ENCODE assay signal across 19 cellular contexts in the genomic region with DNA sequence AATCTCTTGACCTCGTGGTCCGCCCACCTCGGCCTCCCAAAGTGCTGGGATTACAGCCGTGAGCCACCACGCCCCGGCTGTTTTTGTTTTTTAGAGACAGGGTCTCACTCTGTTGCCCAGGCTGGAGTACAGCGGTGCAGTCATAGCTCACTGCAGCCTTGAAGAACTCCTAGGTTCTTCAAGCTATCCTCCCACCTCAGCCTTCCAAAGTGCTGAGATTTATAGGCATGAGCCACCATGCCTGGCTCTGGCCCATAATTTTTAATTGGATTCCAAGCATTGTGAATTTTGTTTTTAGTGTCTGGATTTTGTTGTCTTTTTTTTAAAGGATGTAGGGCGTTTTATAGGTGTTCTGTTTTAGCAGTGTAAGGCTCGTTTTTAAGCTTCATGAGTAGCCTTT. TPM values are rescaled to one million over a fixed set of nuclear protein-coding genes. Genes with fewer than 3 reads are reported as not detected.
DNase-seq lines count a peak whose midpoint lies in the region; ATAC-seq, FAIRE-seq and TF ChIP-seq lines count a peak whose summit lies in the region.
"Had no signal": no experiment of that assay in that cellular context is flagged by ENCODE, and none has a peak within 500 bp of the region (broad histone marks: within the 10 kb centered on the region; RNA-seq: fewer than 3 reads in every experiment).

No MANE protein-coding gene starts in this region.

- H3K27me3 ChIP-seq in AG04450 (ENCODE audit: control insufficient read depth, insufficient read depth, low read length) (no peaks in the 10 kb centered on the region), HUES64 (ENCODE audit: insufficient read depth, low read length) (no peaks in the 10 kb centered on the region), upper lobe of right lung (no peaks in the 10 kb centered on the region)
- H3K27me3 ChIP-seq: ascending aorta had no signal

- peak overlapping the region; percentile 55 for H3K27ac ChIP-seq in AG04450 (ENCODE audit: low read depth, low read length)
- no peak overlapping the region for H3K27ac ChIP-seq in HUES64 (ENCODE audit: low read depth, low read length)
- H3K27ac ChIP-seq in upper lobe of right lung = no peak overlapping the region
- H3K27ac ChIP-seq: ascending aorta had no signal

- H3K36me3 ChIP-seq in HUES64 (ENCODE audit: insufficient read depth, low read length) (no peaks in the 10 kb centered on the region), upper lobe of right lung (peaks cover 15% of the 10 kb centered on the region)
- H3K36me3 ChIP-seq: HAP-1 had no signal

- H3K9me3 Mint-ChIP-seq in brain (peaks cover 18 to 43% (median 31%) of the 10 kb centered on the region in 5 experiments), nephron progenitor cell (peaks cover 46% of the 10 kb centered on the region)
- H3K9me3 Mint-ChIP-seq: activated naive CD4-positive, alpha-beta T cell treated with anti-CD3 and anti-CD28 coated beads, Interleukin-2, amount 50 U/mL, for 24 hours had no signal

- POLR2A ChIA-PET in AG04450 (lab: Yijun Ruan, JAX) = interaction anchor here (0.6 to 1.4 kb wide), 5 partner anchors 17 to 78 kb away, joined by 3 to 6 read pairs (median 3); a partner anchor contains a TSS

- peaks cover 27% of the 10 kb centered on the region for H3K4me1 Mint-ChIP-seq in brain
- no peaks in the 10 kb centered on the region for H3K4me1 Mint-ChIP-seq in nephron progenitor cell

- DNase-seq in AG04450 (ENCODE audit: low read depth, low spot score) (no peak), nephron progenitor cell (no peak), urothelium cell line (ENCODE audit: low spot score) (no peak), upper lobe of right lung (no peak)
- DNase-seq in activated effector memory CD4-positive, alpha-beta T cell treated with Interleukin-2 at 50 U/mL for 16 hours = no peak
- DNase-seq in effector CD4-positive, alpha-beta T cell = no peak
- DNase-seq: activated CD4-positive, alpha-beta T cell treated with anti-CD3 and anti-CD28 coated beads for 1 hour; activated CD8-positive, alpha-beta memory T cell treated with anti-CD3 and anti-CD28 coated beads for 24 hours; activated T-cell treated with anti-CD3 and anti-CD28 coated beads, Interleukin-2, amount 50 U/mL, for 48 hours; CD4-positive, CD25-positive, alpha-beta regulatory T cell; NCI-H510A; stimulated activated CD4-positive, alpha-beta T cell treated with anti-CD3 and anti-CD28 coated beads, Interleukin-15, amount 100 ng/mL, for 24 hours had no signal

- TF ChIP-seq CTCF in AG04450 (IDR thresholded peaks at IDR 0.05; ENCODE audit: low read depth, low read length) (no peak), brain (conservative IDR thresholded peaks at IDR 0.05) (no peak), nephron progenitor cell (IDR thresholded peaks at IDR 0.05) (no peak), upper lobe of right lung (IDR thresholded peaks at IDR 0.05) (no peak)

- H3K9ac ChIP-seq in HUES64 (ENCODE audit: low read depth, low read length) = 0 out of 2 replicates have a peak overlapping the region, but pooled peaks have one; percentile 3

- peaks cover 7% of the 10 kb centered on the region; the same call in 1 of the 2 replicates for H3K9me3 ChIP-seq in AG04450 (ENCODE audit: control insufficient read depth, insufficient read depth, low read length)
- no peaks in the 10 kb centered on the region for H3K9me3 ChIP-seq in HUES64 (ENCODE audit: insufficient read depth, low read depth, low read length)
- no peaks in the 10 kb centered on the region for H3K9me3 ChIP-seq in upper lobe of right lung

- H3K27ac Mint-ChIP-seq in brain (peak overlapping the region in 3 of 5 experiments; percentile 76 to 96 (median 83)), nephron progenitor cell (peak overlapping the region; percentile 24)

- H3K27me3 Mint-ChIP-seq in brain (no peaks in the 10 kb centered on the region), nephron progenitor cell (ENCODE audit: low read depth, poor library complexity) (no peaks in the 10 kb centered on the region)
- H3K27me3 Mint-ChIP-seq: activated naive CD4-positive, alpha-beta T cell treated with anti-CD3 and anti-CD28 coated beads, Interleukin-2, amount 50 U/mL, for 24 hours; CD4-positive, CD25-positive, alpha-beta regulatory T cell had no signal

- CTCF ChIA-PET in AG04450 (lab: Charles Lee) = interaction anchor here (0.5 to 1.6 kb wide), 3 partner anchors 31 to 112 kb away, joined by 3 to 6 read pairs (median 4); a partner anchor contains a TSS

- H3K36me3 Mint-ChIP-seq in brain = peaks cover 60% of the 10 kb centered on the region
- H3K36me3 Mint-ChIP-seq in nephron progenitor cell (ENCODE audit: low read depth) = peaks cover 54% of the 10 kb centered on the region

- WGBS in HUES64 = 91% methylated on average over 9 of the region's 9 CpGs

- H3K4me3 Mint-ChIP-seq in brain (no peak overlapping the region), nephron progenitor cell (no peak overlapping the region)
- H3K4me3 Mint-ChIP-seq: activated naive CD4-positive, alpha-beta T cell treated with anti-CD3 and anti-CD28 coated beads, Interleukin-2, amount 50 U/mL, for 24 hours; CD4-positive, CD25-positive, alpha-beta regulatory T cell had no signal

- H3K4me1 ChIP-seq in HUES64 (ENCODE audit: insufficient read depth, low read length) (no peaks in the 10 kb centered on the region; the same call in 1 of the 2 replicates), upper lobe of right lung (peaks cover 6% of the 10 kb centered on the region)

- intact Hi-C loops in upper lobe of right lung (cut with DNase I) = no loop called here

- no peak overlapping the region for H3K4me3 ChIP-seq in AG04450 (ENCODE audit: low read depth, low read length)
- no peak overlapping the region for H3K4me3 ChIP-seq in HUES64 (ENCODE audit: low read length)
- H3K4me3 ChIP-seq in upper lobe of right lung = no peak overlapping the region
- H3K4me3 ChIP-seq: ascending aorta, HAP-1 had no signal

- no peak for FAIRE-seq in urothelium cell line (lab: Jason Lieb, UNC)

- no peak for ATAC-seq in upper lobe of right lung

RNA-seq across cellular contexts. Expression of a gene that starts 28.6 kb away (rescaled TPM):
- polyA plus RNA-seq in AG04450 (2011; rRNA removed) (49.3 and 52.8 TPM in 2 replicates), brain (ENCODE audit: insufficient read depth, low read depth, low replicate concordance) (36.3 TPM)
- polyA minus RNA-seq in AG04450 (2011; rRNA and poly(A)+ RNA removed) = 68.6 and 71.2 TPM in 2 replicates
- 33.3 TPM for polyA plus RNA-seq in HUES64 (2013, experiment 1 of 2)
- polyA plus RNA-seq in HUES64 (2013, experiment 2 of 2) = 30.7 TPM
- total RNA-seq in upper lobe of right lung = 47.5 TPM

RNA-seq across cellular contexts. Expression of a gene that starts 43.0 kb away (rescaled TPM):
- polyA plus RNA-seq in AG04450 (2011; rRNA removed) (45.9 and 54.4 TPM in 2 replicates), brain (ENCODE audit: insufficient read depth, low read depth, low replicate concordance) (21.4 TPM)
- 60.1 and 62.1 TPM in 2 replicates for polyA minus RNA-seq in AG04450 (2011; rRNA and poly(A)+ RNA removed)
- polyA plus RNA-seq in HUES64 (2013, experiment 1 of 2) = 29.7 TPM
- polyA plus RNA-seq in HUES64 (2013, experiment 2 of 2) = 29.8 TPM
- total RNA-seq in upper lobe of right lung = 69.2 TPM

RNA-seq across cellular contexts. Expression of a gene that starts 49.5 kb away (rescaled TPM):
- polyA plus RNA-seq in AG04450 (2011; rRNA removed) (17.6 and 20.8 TPM in 2 replicates), brain (ENCODE audit: insufficient read depth, low read depth, low replicate concordance) (104 TPM)
- 8.6 and 11.2 TPM in 2 replicates for polyA minus RNA-seq in AG04450 (2011; rRNA and poly(A)+ RNA removed)
- polyA plus RNA-seq in HUES64 (2013, experiment 1 of 2) = 17.3 TPM
- 21.7 TPM for polyA plus RNA-seq in HUES64 (2013, experiment 2 of 2)
- total RNA-seq in upper lobe of right lung = 2.7 TPM

RNA-seq across cellular contexts. Expression of a gene that starts 54.6 kb away (rescaled TPM):
- 1.2 and 1.3 TPM in 2 replicates for polyA plus RNA-seq in AG04450 (2011; rRNA removed)
- 1.00 and 1.4 TPM in 2 replicates for polyA minus RNA-seq in AG04450 (2011; rRNA and poly(A)+ RNA removed)
- polyA plus RNA-seq in HUES64 (2013, experiment 1 of 2) = 4.0 TPM
- polyA plus RNA-seq in HUES64 (2013, experiment 2 of 2) = 3.7 TPM
- 8.3 TPM for polyA plus RNA-seq in brain (ENCODE audit: insufficient read depth, low read depth, low replicate concordance)
- 1.2 TPM for total RNA-seq in upper lobe of right lung
- total RNA-seq: ascending aorta had no signal

RNA-seq across cellular contexts. Expression of a gene that starts 58.0 kb away (rescaled TPM):
- polyA plus RNA-seq in AG04450 (2011; rRNA removed) (not detected in 2 replicates), brain (ENCODE audit: insufficient read depth, low read depth, low replicate concordance) (not detected)
- polyA minus RNA-seq in AG04450 (2011; rRNA and poly(A)+ RNA removed) = 0.09 TPM in 1 of 2 replicates, not detected in the other
- not detected for polyA plus RNA-seq in HUES64 (2013, experiment 1 of 2)
- not detected for polyA plus RNA-seq in HUES64 (2013, experiment 2 of 2)
- total RNA-seq in upper lobe of right lung = not detected
- total RNA-seq: ascending aorta; CD4-positive, CD25-positive, alpha-beta regulatory T cell; liver; RPMI7951 had no signal
